Comparison of ENCODE assay signal across 8 cellular contexts in the genomic region with DNA sequence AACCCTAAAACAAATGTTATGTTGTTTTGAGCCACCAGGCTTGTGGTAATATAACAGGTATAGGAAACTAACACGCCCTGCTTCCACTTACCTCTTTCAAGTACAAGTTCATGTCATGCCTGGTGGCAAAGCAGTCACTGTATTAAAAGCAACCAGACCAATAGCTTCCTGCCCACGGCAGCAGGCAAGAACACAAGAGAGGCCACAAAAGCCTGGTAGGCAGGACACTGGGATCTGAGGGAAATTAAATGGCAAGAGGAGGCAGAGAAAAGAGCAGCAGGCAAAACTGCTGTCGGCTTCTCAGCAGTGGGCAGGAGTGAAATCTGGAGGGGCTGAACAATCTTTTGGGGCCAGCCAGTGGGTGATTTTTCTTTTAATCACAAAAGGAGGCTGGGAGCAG.
DNase-seq lines count a peak whose midpoint lies in the region; ATAC-seq, FAIRE-seq and TF ChIP-seq lines count a peak whose summit lies in the region.

No MANE protein-coding gene starts in this region.

- TF ChIP-seq POLR2A in GM18505 (IDR thresholded peaks at IDR 0.05; ENCODE audit: borderline replicate concordance, extremely low read depth, insufficient read depth, insufficient read length), result peak; percentile 69
- TF ChIP-seq POLR2A in H54 (IDR thresholded peaks at IDR 0.05; ENCODE audit: low read depth, low read length), result no peak

- peaks cover 3% of the 10 kb centered on the region for H3K4me1 ChIP-seq in rectal smooth muscle tissue (ENCODE audit: control insufficient read depth, insufficient read depth, low read length)

- H3K9ac ChIP-seq in rectal smooth muscle tissue (ENCODE audit: low read length), result no peak overlapping the region

- ATAC-seq in GM18505 (IDR thresholded peaks at IDR 0.05; ENCODE audit: unreplicated experiment) (no peak), GM21515 (IDR thresholded peaks at IDR 0.05; ENCODE audit: unreplicated experiment) (no peak)

- H3K27me3 ChIP-seq in rectal smooth muscle tissue (ENCODE audit: control insufficient read depth, insufficient read depth, low read length), result no peaks in the 10 kb centered on the region

- peak in 4 of 5 donors; percentile 44 to 86 (median 56) for DNase-seq in T-helper 1 cell
- DNase-seq in central memory CD4-positive, alpha-beta T cell, result peak; percentile 85
- DNase-seq in hypothalamus (lab: John Stamatoyannopoulos, UW), result no peak
- DNase-seq in H54 (ENCODE audit: insufficient read length, low spot score), result no peak
- no peak for DNase-seq in middle frontal gyrus (ENCODE audit: extremely low spot score, low spot score)

- no peak overlapping the region for H3K27ac ChIP-seq in rectal smooth muscle tissue (ENCODE audit: low read depth, low read length)

- no peaks in the 10 kb centered on the region for H3K36me3 ChIP-seq in rectal smooth muscle tissue (ENCODE audit: control insufficient read depth, insufficient read depth, low read length)

- no peak for FAIRE-seq in H54 (lab: Jason Lieb, UNC)

- H3K4me3 ChIP-seq in rectal smooth muscle tissue (ENCODE audit: low read length), result peak overlapping the region; percentile 38

Comparison
In these comparisons a context has a peak if more than half of its experiments do, and no peak if none do; other contexts are left out.
1. DNase-seq: peak in T-helper 1 cell (4 of 5) and central memory CD4-positive, alpha-beta T cell (single experiment); none in hypothalamus (0 of 51), H54 (single experiment) and middle frontal gyrus (single experiment).